In genomic region chr6:69232506-69233194, GRCh38 we compare ENCODE assay signal across 1 cellular context.
TF ChIP-seq lines count a peak whose summit lies in the region.

No MANE protein-coding gene starts in this region.

TF ChIP-seq in K562, 482 proteins besides CTCF, POLR2A, EP300 and RAD21 (continued from another document and continues in another):
- TF ChIP-seq, protein P1, sequence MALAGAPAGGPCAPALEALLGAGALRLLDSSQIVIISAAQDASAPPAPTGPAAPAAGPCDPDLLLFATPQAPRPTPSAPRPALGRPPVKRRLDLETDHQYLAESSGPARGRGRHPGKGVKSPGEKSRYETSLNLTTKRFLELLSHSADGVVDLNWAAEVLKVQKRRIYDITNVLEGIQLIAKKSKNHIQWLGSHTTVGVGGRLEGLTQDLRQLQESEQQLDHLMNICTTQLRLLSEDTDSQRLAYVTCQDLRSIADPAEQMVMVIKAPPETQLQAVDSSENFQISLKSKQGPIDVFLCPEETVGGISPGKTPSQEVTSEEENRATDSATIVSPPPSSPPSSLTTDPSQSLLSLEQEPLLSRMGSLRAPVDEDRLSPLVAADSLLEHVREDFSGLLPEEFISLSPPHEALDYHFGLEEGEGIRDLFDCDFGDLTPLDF (CRISPR knock-in tag; IDR thresholded peaks at IDR 0.05): peak; percentile 69; the same call in 1 of the 2 replicates
- TF ChIP-seq, protein P2, sequence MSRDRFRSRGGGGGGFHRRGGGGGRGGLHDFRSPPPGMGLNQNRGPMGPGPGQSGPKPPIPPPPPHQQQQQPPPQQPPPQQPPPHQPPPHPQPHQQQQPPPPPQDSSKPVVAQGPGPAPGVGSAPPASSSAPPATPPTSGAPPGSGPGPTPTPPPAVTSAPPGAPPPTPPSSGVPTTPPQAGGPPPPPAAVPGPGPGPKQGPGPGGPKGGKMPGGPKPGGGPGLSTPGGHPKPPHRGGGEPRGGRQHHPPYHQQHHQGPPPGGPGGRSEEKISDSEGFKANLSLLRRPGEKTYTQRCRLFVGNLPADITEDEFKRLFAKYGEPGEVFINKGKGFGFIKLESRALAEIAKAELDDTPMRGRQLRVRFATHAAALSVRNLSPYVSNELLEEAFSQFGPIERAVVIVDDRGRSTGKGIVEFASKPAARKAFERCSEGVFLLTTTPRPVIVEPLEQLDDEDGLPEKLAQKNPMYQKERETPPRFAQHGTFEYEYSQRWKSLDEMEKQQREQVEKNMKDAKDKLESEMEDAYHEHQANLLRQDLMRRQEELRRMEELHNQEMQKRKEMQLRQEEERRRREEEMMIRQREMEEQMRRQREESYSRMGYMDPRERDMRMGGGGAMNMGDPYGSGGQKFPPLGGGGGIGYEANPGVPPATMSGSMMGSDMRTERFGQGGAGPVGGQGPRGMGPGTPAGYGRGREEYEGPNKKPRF (IDR thresholded peaks at IDR 0.05; ENCODE audit: low read depth, low read length): no peak
- TF ChIP-seq ZNF143 (CRISPR knock-in tag; IDR thresholded peaks at IDR 0.05) (no peak), HDGF (IDR thresholded peaks at IDR 0.05) (no peak), CBX8 (IDR thresholded peaks at IDR 0.05; ENCODE audit: borderline replicate concordance, extremely low read depth, low read depth, low read length, poor library complexity, severe bottlenecking) (no peak), ZNF197 (CRISPR knock-in tag; IDR thresholded peaks at IDR 0.05; ENCODE audit: low read depth) (peak; percentile 92), SMARCA5 (IDR thresholded peaks at IDR 0.05) (no peak), ZNF384 (IDR thresholded peaks at IDR 0.05; ENCODE audit: low read depth, low read length) (no peak), UBTF (IDR thresholded peaks at IDR 0.05; ENCODE audit: borderline replicate concordance in 1 of 2, low read depth in 2 of 2, low read length in 2 of 2) (0 out of 4 replicates have a peak, but pooled peaks of 1 of the 2 experiments have one; percentile 29), ZNF507 (tag; conservative IDR thresholded peaks at IDR 0.05) (no peak), PHF21A (IDR thresholded peaks at IDR 0.05; ENCODE audit: borderline replicate concordance, low read depth) (no peak), ZNF398 (CRISPR knock-in tag; IDR thresholded peaks at IDR 0.05) (no peak), RBFOX2 (IDR thresholded peaks at IDR 0.05; ENCODE audit: low read depth, low read length) (no peak), FUS (optimal IDR thresholded peaks at IDR 0.05; ENCODE audit: low read depth, low read length) (no peak), ZNF224 (CRISPR knock-in tag; IDR thresholded peaks at IDR 0.05) (no peak), RUNX1 (IDR thresholded peaks at IDR 0.05; ENCODE audit: low read depth) (no peak), SMARCA4 (IDR thresholded peaks at IDR 0.05) (no peak), KAT8 (IDR thresholded peaks at IDR 0.05; ENCODE audit: low read depth) (no peak), FOS (IDR thresholded peaks at IDR 0.05; ENCODE audit: extremely low read depth, insufficient read length) (no peak), WHSC1 (IDR thresholded peaks at IDR 0.05; ENCODE audit: low read length) (no peak), HINFP (tag; conservative IDR thresholded peaks at IDR 0.05; ENCODE audit: low read depth) (no peak), HDAC1 (IDR thresholded peaks at IDR 0.05) (peak in 1 of 2 experiments; percentile 84; a peak in 2 of 4 replicates), RBM17 (IDR thresholded peaks at IDR 0.05; ENCODE audit: borderline replicate concordance, low read depth, low read length) (no peak), RNF219 (CRISPR knock-in tag; IDR thresholded peaks at IDR 0.05) (no peak), ZNF77 (CRISPR knock-in tag; IDR thresholded peaks at IDR 0.05) (no peak), ZNF584 (CRISPR knock-in tag; IDR thresholded peaks at IDR 0.05; ENCODE audit: low read depth) (no peak), LARP7 (IDR thresholded peaks at IDR 0.05) (no peak), TGIF2 (CRISPR knock-in tag; IDR thresholded peaks at IDR 0.05) (0 out of 2 replicates have a peak, but pooled peaks have one; percentile 39), PRMT5 (CRISPR knock-in tag; IDR thresholded peaks at IDR 0.05) (peak; percentile 96), CBFB (CRISPR knock-in tag; IDR thresholded peaks at IDR 0.05) (no peak), ZNF212 (CRISPR knock-in tag; IDR thresholded peaks at IDR 0.05) (no peak), PHF20 (IDR thresholded peaks at IDR 0.05; ENCODE audit: partially characterized antibody) (no peak), NKRF (IDR thresholded peaks at IDR 0.05; ENCODE audit: borderline replicate concordance) (peak; percentile 40; the same call in 1 of the 2 replicates), ZNF79 (CRISPR knock-in tag; IDR thresholded peaks at IDR 0.05; ENCODE audit: low read depth) (no peak), CBX1 (IDR thresholded peaks at IDR 0.05; ENCODE audit: low read depth) (no peak)
- TF ChIP-seq, protein P3, sequence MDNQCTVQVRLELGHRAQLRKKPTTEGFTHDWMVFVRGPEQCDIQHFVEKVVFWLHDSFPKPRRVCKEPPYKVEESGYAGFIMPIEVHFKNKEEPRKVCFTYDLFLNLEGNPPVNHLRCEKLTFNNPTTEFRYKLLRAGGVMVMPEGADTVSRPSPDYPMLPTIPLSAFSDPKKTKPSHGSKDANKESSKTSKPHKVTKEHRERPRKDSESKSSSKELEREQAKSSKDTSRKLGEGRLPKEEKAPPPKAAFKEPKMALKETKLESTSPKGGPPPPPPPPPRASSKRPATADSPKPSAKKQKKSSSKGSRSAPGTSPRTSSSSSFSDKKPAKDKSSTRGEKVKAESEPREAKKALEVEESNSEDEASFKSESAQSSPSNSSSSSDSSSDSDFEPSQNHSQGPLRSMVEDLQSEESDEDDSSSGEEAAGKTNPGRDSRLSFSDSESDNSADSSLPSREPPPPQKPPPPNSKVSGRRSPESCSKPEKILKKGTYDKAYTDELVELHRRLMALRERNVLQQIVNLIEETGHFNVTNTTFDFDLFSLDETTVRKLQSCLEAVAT (IDR thresholded peaks at IDR 0.05): no peak
- TF ChIP-seq, protein P4, sequence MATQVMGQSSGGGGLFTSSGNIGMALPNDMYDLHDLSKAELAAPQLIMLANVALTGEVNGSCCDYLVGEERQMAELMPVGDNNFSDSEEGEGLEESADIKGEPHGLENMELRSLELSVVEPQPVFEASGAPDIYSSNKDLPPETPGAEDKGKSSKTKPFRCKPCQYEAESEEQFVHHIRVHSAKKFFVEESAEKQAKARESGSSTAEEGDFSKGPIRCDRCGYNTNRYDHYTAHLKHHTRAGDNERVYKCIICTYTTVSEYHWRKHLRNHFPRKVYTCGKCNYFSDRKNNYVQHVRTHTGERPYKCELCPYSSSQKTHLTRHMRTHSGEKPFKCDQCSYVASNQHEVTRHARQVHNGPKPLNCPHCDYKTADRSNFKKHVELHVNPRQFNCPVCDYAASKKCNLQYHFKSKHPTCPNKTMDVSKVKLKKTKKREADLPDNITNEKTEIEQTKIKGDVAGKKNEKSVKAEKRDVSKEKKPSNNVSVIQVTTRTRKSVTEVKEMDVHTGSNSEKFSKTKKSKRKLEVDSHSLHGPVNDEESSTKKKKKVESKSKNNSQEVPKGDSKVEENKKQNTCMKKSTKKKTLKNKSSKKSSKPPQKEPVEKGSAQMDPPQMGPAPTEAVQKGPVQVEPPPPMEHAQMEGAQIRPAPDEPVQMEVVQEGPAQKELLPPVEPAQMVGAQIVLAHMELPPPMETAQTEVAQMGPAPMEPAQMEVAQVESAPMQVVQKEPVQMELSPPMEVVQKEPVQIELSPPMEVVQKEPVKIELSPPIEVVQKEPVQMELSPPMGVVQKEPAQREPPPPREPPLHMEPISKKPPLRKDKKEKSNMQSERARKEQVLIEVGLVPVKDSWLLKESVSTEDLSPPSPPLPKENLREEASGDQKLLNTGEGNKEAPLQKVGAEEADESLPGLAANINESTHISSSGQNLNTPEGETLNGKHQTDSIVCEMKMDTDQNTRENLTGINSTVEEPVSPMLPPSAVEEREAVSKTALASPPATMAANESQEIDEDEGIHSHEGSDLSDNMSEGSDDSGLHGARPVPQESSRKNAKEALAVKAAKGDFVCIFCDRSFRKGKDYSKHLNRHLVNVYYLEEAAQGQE (CRISPR knock-in tag; IDR thresholded peaks at IDR 0.05; ENCODE audit: low read depth): peak; percentile 98
- TF ChIP-seq, protein P5, sequence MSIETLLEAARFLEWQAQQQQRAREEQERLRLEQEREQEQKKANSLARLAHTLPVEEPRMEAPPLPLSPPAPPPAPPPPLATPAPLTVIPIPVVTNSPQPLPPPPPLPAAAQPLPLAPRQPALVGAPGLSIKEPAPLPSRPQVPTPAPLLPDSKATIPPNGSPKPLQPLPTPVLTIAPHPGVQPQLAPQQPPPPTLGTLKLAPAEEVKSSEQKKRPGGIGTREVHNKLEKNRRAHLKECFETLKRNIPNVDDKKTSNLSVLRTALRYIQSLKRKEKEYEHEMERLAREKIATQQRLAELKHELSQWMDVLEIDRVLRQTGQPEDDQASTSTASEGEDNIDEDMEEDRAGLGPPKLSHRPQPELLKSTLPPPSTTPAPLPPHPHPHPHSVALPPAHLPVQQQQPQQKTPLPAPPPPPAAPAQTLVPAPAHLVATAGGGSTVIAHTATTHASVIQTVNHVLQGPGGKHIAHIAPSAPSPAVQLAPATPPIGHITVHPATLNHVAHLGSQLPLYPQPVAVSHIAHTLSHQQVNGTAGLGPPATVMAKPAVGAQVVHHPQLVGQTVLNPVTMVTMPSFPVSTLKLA (conservative IDR thresholded peaks at IDR 0.05): peak; percentile 50 to 78
